ENCODE assay signal across 25 cellular contexts in the genomic region with DNA sequence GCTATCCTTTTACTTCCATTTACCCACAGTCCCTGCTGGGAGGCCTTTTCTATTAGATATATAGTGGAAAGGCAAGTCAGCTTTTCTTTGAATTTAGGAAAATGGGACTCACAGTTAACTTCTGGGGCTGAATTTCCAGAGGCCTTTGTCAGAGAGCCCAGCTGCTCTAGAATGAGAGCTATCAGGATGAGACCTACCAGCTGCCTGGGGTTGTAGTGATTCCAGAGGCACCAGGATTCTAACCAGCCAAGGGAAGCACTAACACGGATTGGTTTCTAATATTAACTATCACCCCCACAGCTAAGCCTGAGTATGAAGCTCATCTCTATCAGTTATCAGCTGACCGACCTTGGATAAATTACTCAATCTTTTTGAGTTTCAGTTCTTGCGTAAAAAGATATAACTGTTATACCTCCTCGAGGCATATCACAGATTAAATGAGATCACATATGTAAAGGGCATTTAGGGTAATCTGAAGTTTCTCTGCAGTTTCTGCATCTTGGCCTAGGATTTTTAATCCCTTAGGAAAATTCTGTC. TPM values are rescaled to one million over a fixed set of nuclear protein-coding genes. Genes with fewer than 3 reads are reported as not detected.
DNase-seq lines count a peak whose midpoint lies in the region; ATAC-seq and TF ChIP-seq lines count a peak whose summit lies in the region.
"Had no signal": no experiment of that assay in that cellular context is flagged by ENCODE, and none has a peak within 500 bp of the region (broad histone marks: within the 10 kb centered on the region; RNA-seq: fewer than 3 reads in every experiment).

No MANE protein-coding gene starts in this region.

- intact Hi-C loops in Right ventricle myocardium superior (cut with DNase I) (no loop called here), cardiac septum (cut with DNase I) (no loop called here), vagina (cut with DNase I) (no loop called here), dorsolateral prefrontal cortex (cut with DNase I) (no loop called here)

- H3K36me3 ChIP-seq in rectal smooth muscle tissue (ENCODE audit: control insufficient read depth, insufficient read depth, low read length): no peaks in the 10 kb centered on the region
- no peaks in the 10 kb centered on the region for H3K36me3 ChIP-seq in vagina
- H3K36me3 ChIP-seq: gastrocnemius medialis had no signal

- no peaks in the 10 kb centered on the region for H3K9me3 ChIP-seq in vagina
- H3K9me3 ChIP-seq: gastrocnemius medialis, mucosa of descending colon, testis had no signal

- DNase-seq in Right ventricle myocardium superior (no peak), cardiac septum (ENCODE audit: low spot score) (no peak), left lobe of liver (ENCODE audit: low spot score) (no peak), vagina (ENCODE audit: extremely low spot score in 2 of 2) (no peak), dorsolateral prefrontal cortex (no peak)
- DNase-seq in activated CD4-positive, alpha-beta T cell treated with anti-CD3 and anti-CD28 coated beads, Interleukin-2, amount 50 U/mL, for 4 hours: no peak
- DNase-seq: 8988T; activated CD4-positive, alpha-beta T cell treated with anti-CD3 and anti-CD28 coated beads, Interleukin-2, amount 50 U/mL, for 1 hour; activated naive CD8-positive, alpha-beta T cell treated with anti-CD3 and anti-CD28 coated beads for 36 hours; CD4-positive, alpha-beta T cell; effector memory CD4-positive, alpha-beta T cell; gastrocnemius medialis; HCEC 1CT; mucosa of descending colon; NCI-H1105 treated with DMSO at 0.1 percent for 48 hours; NCI-H2081 treated with DMSO at 0.1 percent for 48 hours; NCI-H345; stimulated activated CD4-positive, alpha-beta T cell treated with anti-CD3 and anti-CD28 coated beads, Interleukin-2, amount 100 ng/mL, for 48 hours; T1000; testis had no signal

- peak overlapping the region; percentile 82 for H3K27ac ChIP-seq in rectal smooth muscle tissue (ENCODE audit: low read depth, low read length)
- H3K27ac ChIP-seq in vagina: peak overlapping the region; percentile 16
- H3K27ac ChIP-seq in dorsolateral prefrontal cortex: no peak overlapping the region
- H3K27ac ChIP-seq: gastrocnemius medialis had no signal

- no peak for TF ChIP-seq CTCF in vagina (IDR thresholded peaks at IDR 0.05)
- TF ChIP-seq CTCF in dorsolateral prefrontal cortex (IDR thresholded peaks at IDR 0.05 in 54 of 56, conservative IDR thresholded peaks at IDR 0.05 in 2 of 56; ENCODE audit: low read depth in 1 of 56, partially characterized antibody in 56 of 56): no peak

- H3K9ac ChIP-seq in rectal smooth muscle tissue (ENCODE audit: low read length): no peak overlapping the region

- H3K4me1 ChIP-seq in rectal smooth muscle tissue (ENCODE audit: control insufficient read depth, insufficient read depth, low read length) (peaks cover 29% of the 10 kb centered on the region), vagina (peaks cover 22% of the 10 kb centered on the region)
- H3K4me1 ChIP-seq: gastrocnemius medialis had no signal

- H3K4me3 ChIP-seq in rectal smooth muscle tissue (ENCODE audit: low read length) (no peak overlapping the region), vagina (no peak overlapping the region), dorsolateral prefrontal cortex (no peak overlapping the region)
- H3K4me3 ChIP-seq: gastrocnemius medialis, mucosa of descending colon, smooth muscle cell, testis had no signal

- ATAC-seq in Right ventricle myocardium superior (ENCODE audit: poor library complexity) (peak; percentile 17), left lobe of liver (peak; percentile 44), HG02938 (IDR thresholded peaks at IDR 0.05; ENCODE audit: unreplicated experiment) (no peak)
- ATAC-seq: gastrocnemius medialis; mucosa of descending colon; stimulated activated memory B cell treated with anti-CD40 and anti-IgM and Interleukin-4, amounts not matched to agents 10 μg/mL and 1 μg/mL and 100 μg/mL, for 72 hours; WTC11 had no signal

- no peak for TF ChIP-seq POLR2A in vagina (IDR thresholded peaks at IDR 0.05)

- no peaks in the 10 kb centered on the region for H3K27me3 ChIP-seq in rectal smooth muscle tissue (ENCODE audit: control insufficient read depth, insufficient read depth, low read length)
- no peaks in the 10 kb centered on the region for H3K27me3 ChIP-seq in vagina
- H3K27me3 ChIP-seq in dorsolateral prefrontal cortex: no peaks in the 10 kb centered on the region
- H3K27me3 ChIP-seq: gastrocnemius medialis, testis had no signal

RNA-seq across cellular contexts. Expression of gene CALD1, which starts 56.6 kb away (rescaled TPM):
- 86.1 TPM for total RNA-seq in Right ventricle myocardium superior
- total RNA-seq in cardiac septum: 237 TPM
- 145 TPM for total RNA-seq in left lobe of liver
- total RNA-seq in vagina: 343 TPM
- total RNA-seq in dorsolateral prefrontal cortex: 100 to 1,000 TPM in 9 of 120 experiments, 10 to 100 TPM in 111; 35.2 to 155 (median 58.5) TPM

Comparison
In these comparisons a context has a peak if more than half of its experiments do, and no peak if none do; other contexts are left out.
1. H3K27ac ChIP-seq: peak in rectal smooth muscle tissue (single experiment) and vagina (single experiment); none in dorsolateral prefrontal cortex (0 of 59).